ENCODE assay signal across 1 cellular context in genomic region chr19:55468054-55468393, GRCh38.
TF ChIP-seq lines count a peak whose summit lies in the region.

No MANE protein-coding gene starts in this region.

TF ChIP-seq in SK-N-SH treated with all-trans-retinoic acid at 6 μM for 48 hours, 23 proteins besides CTCF, POLR2A, EP300 and RAD21 (continued from another document):
- TF ChIP-seq PATZ1 (CRISPR knock-in tag; IDR thresholded peaks at IDR 0.05; ENCODE audit: borderline replicate concordance): no peak
- no peak for TF ChIP-seq ESRRG (CRISPR knock-in tag; IDR thresholded peaks at IDR 0.05)
- TF ChIP-seq CREB5 (CRISPR knock-in tag; IDR thresholded peaks at IDR 0.05; ENCODE audit: low read depth): no peak
- TF ChIP-seq TOX (CRISPR knock-in tag; IDR thresholded peaks at IDR 0.05; ENCODE audit: borderline replicate concordance): no peak
- no peak for TF ChIP-seq OSR1 (CRISPR knock-in tag; IDR thresholded peaks at IDR 0.05)
- TF ChIP-seq ISL1 (CRISPR knock-in tag; IDR thresholded peaks at IDR 0.05): no peak
- no peak for TF ChIP-seq ZNF8 (CRISPR knock-in tag; IDR thresholded peaks at IDR 0.05)
- no peak for TF ChIP-seq TCF4 (CRISPR knock-in tag; IDR thresholded peaks at IDR 0.05; ENCODE audit: borderline replicate concordance)
- no peak for TF ChIP-seq ZNF70 (CRISPR knock-in tag; IDR thresholded peaks at IDR 0.05)
